Comparison of ENCODE assay signal across 1 cellular context in genomic region chr20:59933849-59934585, GRCh38.
TF ChIP-seq lines count a peak whose summit lies in the region.

No MANE protein-coding gene starts in this region.

TF ChIP-seq in HEK293, 187 proteins besides CTCF, POLR2A, EP300 and RAD21 (continued from another document and continues in another):
- no peak for TF ChIP-seq ZNF311 (tag by site-specific recombination; IDR thresholded peaks at IDR 0.05; ENCODE audit: borderline replicate concordance)
- TF ChIP-seq ZNF274 (IDR thresholded peaks at IDR 0.05; ENCODE audit: low read length), result no peak
- no peak for TF ChIP-seq ZNF274 (tag by site-specific recombination; IDR thresholded peaks at IDR 0.05; ENCODE audit: borderline replicate concordance)
- TF ChIP-seq, protein P1, sequence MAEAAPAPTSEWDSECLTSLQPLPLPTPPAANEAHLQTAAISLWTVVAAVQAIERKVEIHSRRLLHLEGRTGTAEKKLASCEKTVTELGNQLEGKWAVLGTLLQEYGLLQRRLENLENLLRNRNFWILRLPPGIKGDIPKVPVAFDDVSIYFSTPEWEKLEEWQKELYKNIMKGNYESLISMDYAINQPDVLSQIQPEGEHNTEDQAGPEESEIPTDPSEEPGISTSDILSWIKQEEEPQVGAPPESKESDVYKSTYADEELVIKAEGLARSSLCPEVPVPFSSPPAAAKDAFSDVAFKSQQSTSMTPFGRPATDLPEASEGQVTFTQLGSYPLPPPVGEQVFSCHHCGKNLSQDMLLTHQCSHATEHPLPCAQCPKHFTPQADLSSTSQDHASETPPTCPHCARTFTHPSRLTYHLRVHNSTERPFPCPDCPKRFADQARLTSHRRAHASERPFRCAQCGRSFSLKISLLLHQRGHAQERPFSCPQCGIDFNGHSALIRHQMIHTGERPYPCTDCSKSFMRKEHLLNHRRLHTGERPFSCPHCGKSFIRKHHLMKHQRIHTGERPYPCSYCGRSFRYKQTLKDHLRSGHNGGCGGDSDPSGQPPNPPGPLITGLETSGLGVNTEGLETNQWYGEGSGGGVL (tag by site-specific recombination; IDR thresholded peaks at IDR 0.05), result no peak; the same call in 1 of the 2 replicates
- TF ChIP-seq, protein P2, sequence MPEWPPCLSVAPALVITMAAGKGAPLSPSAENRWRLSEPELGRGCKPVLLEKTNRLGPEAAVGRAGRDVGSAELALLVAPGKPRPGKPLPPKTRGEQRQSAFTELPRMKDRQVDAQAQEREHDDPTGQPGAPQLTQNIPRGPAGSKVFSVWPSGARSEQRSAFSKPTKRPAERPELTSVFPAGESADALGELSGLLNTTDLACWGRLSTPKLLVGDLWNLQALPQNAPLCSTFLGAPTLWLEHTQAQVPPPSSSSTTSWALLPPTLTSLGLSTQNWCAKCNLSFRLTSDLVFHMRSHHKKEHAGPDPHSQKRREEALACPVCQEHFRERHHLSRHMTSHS (tag by site-specific recombination; IDR thresholded peaks at IDR 0.05), result no peak
- peak; percentile 30; the same call in 1 of the 2 replicates for TF ChIP-seq ZNF600 (tag by site-specific recombination; IDR thresholded peaks at IDR 0.05)
- TF ChIP-seq BCL11A (tag by site-specific recombination; IDR thresholded peaks at IDR 0.05; ENCODE audit: low read depth), result no peak
- no peak for TF ChIP-seq ZNF184 (tag by site-specific recombination; IDR thresholded peaks at IDR 0.05)
- TF ChIP-seq ZNF324 (tag by site-specific recombination; IDR thresholded peaks at IDR 0.05), result no peak
- TF ChIP-seq ZNF747 (tag by site-specific recombination; IDR thresholded peaks at IDR 0.05), result no peak
- TF ChIP-seq ZBTB10 (tag by site-specific recombination; IDR thresholded peaks at IDR 0.05), result peak; percentile 80; the same call in 1 of the 2 replicates
- no peak for TF ChIP-seq ZNF677 (tag by site-specific recombination; IDR thresholded peaks at IDR 0.05)
- no peak for TF ChIP-seq REPIN1 (tag by site-specific recombination; IDR thresholded peaks at IDR 0.05; ENCODE audit: low read depth)
- no peak for TF ChIP-seq ZNF280D (tag by site-specific recombination; IDR thresholded peaks at IDR 0.05)
- TF ChIP-seq ZEB2 (tag by site-specific recombination; IDR thresholded peaks at IDR 0.05), result peak; percentile 53
- TF ChIP-seq ZNF223 (tag by site-specific recombination; IDR thresholded peaks at IDR 0.05), result no peak
- TF ChIP-seq, protein P3, sequence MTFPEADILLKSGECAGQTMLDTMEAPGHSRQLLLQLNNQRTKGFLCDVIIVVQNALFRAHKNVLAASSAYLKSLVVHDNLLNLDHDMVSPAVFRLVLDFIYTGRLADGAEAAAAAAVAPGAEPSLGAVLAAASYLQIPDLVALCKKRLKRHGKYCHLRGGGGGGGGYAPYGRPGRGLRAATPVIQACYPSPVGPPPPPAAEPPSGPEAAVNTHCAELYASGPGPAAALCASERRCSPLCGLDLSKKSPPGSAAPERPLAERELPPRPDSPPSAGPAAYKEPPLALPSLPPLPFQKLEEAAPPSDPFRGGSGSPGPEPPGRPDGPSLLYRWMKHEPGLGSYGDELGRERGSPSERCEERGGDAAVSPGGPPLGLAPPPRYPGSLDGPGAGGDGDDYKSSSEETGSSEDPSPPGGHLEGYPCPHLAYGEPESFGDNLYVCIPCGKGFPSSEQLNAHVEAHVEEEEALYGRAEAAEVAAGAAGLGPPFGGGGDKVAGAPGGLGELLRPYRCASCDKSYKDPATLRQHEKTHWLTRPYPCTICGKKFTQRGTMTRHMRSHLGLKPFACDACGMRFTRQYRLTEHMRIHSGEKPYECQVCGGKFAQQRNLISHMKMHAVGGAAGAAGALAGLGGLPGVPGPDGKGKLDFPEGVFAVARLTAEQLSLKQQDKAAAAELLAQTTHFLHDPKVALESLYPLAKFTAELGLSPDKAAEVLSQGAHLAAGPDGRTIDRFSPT (tag by site-specific recombination; IDR thresholded peaks at IDR 0.05), result peak; percentile 68; the same call in 1 of the 2 replicates
- no peak for TF ChIP-seq PRDM4 (tag by site-specific recombination; IDR thresholded peaks at IDR 0.05)
- no peak for TF ChIP-seq ZNF19 (tag by site-specific recombination; IDR thresholded peaks at IDR 0.05; ENCODE audit: low read depth)
- peak; percentile 90; the same call in 1 of the 2 replicates for TF ChIP-seq ZNF561 (tag by site-specific recombination; IDR thresholded peaks at IDR 0.05; ENCODE audit: borderline replicate concordance)
- no peak for TF ChIP-seq EGR2 (tag by site-specific recombination; IDR thresholded peaks at IDR 0.05; ENCODE audit: low read depth)
- peak; percentile 44 for TF ChIP-seq SP2 (tag by site-specific recombination; IDR thresholded peaks at IDR 0.05)
- TF ChIP-seq ZBTB17 (tag by site-specific recombination; IDR thresholded peaks at IDR 0.05), result peak; percentile 91
- TF ChIP-seq ZSCAN23 (tag by site-specific recombination; IDR thresholded peaks at IDR 0.05), result no peak
- TF ChIP-seq ZNF670 (tag by site-specific recombination; IDR thresholded peaks at IDR 0.05; ENCODE audit: low read depth), result no peak
- no peak for TF ChIP-seq ZNF266 (tag by site-specific recombination; IDR thresholded peaks at IDR 0.05; ENCODE audit: low read depth)
- TF ChIP-seq ZNF777 (tag by site-specific recombination; IDR thresholded peaks at IDR 0.05; ENCODE audit: borderline replicate concordance), result no peak
- TF ChIP-seq ZSCAN16 (tag by site-specific recombination; IDR thresholded peaks at IDR 0.05), result no peak
- no peak for TF ChIP-seq ZNF175 (tag by site-specific recombination; IDR thresholded peaks at IDR 0.05)
- no peak for TF ChIP-seq ZNF174 (tag by site-specific recombination; IDR thresholded peaks at IDR 0.05)
- TF ChIP-seq ZNF660 (tag by site-specific recombination; IDR thresholded peaks at IDR 0.05), result 0 out of 2 replicates have a peak, but pooled peaks have one; percentile 46
- TF ChIP-seq, protein P4, sequence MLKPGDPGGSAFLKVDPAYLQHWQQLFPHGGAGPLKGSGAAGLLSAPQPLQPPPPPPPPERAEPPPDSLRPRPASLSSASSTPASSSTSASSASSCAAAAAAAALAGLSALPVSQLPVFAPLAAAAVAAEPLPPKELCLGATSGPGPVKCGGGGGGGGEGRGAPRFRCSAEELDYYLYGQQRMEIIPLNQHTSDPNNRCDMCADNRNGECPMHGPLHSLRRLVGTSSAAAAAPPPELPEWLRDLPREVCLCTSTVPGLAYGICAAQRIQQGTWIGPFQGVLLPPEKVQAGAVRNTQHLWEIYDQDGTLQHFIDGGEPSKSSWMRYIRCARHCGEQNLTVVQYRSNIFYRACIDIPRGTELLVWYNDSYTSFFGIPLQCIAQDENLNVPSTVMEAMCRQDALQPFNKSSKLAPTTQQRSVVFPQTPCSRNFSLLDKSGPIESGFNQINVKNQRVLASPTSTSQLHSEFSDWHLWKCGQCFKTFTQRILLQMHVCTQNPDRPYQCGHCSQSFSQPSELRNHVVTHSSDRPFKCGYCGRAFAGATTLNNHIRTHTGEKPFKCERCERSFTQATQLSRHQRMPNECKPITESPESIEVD (tag by site-specific recombination; IDR thresholded peaks at IDR 0.05), result no peak
- no peak for TF ChIP-seq ELK4 (IDR thresholded peaks at IDR 0.05; ENCODE audit: borderline replicate concordance, low read depth, low read length)
- peak; percentile 54; the same call in 1 of the 2 replicates for TF ChIP-seq ZBTB1 (tag by site-specific recombination; IDR thresholded peaks at IDR 0.05)
- TF ChIP-seq ZNF132 (tag by site-specific recombination; IDR thresholded peaks at IDR 0.05; ENCODE audit: borderline replicate concordance), result no peak
- no peak for TF ChIP-seq ZNF169 (tag by site-specific recombination; IDR thresholded peaks at IDR 0.05)
- TF ChIP-seq ZNF707 (tag by site-specific recombination; IDR thresholded peaks at IDR 0.05), result no peak
- no peak for TF ChIP-seq ZNF843 (tag by site-specific recombination; IDR thresholded peaks at IDR 0.05)
- TF ChIP-seq ZBTB49 (tag by site-specific recombination; IDR thresholded peaks at IDR 0.05; ENCODE audit: low read depth), result no peak
- no peak for TF ChIP-seq KLF10 (tag by site-specific recombination; IDR thresholded peaks at IDR 0.05)
- peak; percentile 41; the same call in 1 of the 2 replicates for TF ChIP-seq ZNF423 (tag by site-specific recombination; IDR thresholded peaks at IDR 0.05)
- peak; percentile 37; the same call in 1 of the 2 replicates for TF ChIP-seq ZIC2 (tag by site-specific recombination; IDR thresholded peaks at IDR 0.05)
- no peak for TF ChIP-seq ZNF626 (tag by site-specific recombination; IDR thresholded peaks at IDR 0.05)
